Comparison of ENCODE assay signal across 23 cellular contexts in genomic region chr3:41195970-41196369, GRCh38. TPM values are rescaled to one million over a fixed set of nuclear protein-coding genes. Genes with fewer than 3 reads are reported as not detected.
DNase-seq lines count a peak whose midpoint lies in the region; ATAC-seq and TF ChIP-seq lines count a peak whose summit lies in the region.
"Had no signal": no experiment of that assay in that cellular context is flagged by ENCODE, and none has a peak within 500 bp of the region (broad histone marks: within the 10 kb centered on the region; RNA-seq: fewer than 3 reads in every experiment).

No MANE protein-coding gene starts in this region.

- no peak overlapping the region for H2AK5ac ChIP-seq in neuronal stem cell (ENCODE audit: low read depth, low read length)

- ATAC-seq in heart left ventricle, result peak; percentile 23 to 45 (median 39)
- peak; percentile 34 for ATAC-seq in left ventricle myocardium superior
- no peak for ATAC-seq in gastrocnemius medialis
- ATAC-seq: A549; CD8-positive, alpha-beta T cell; GM23338; HepG2 had no signal

- no peak overlapping the region for H3K4me2 ChIP-seq in neuronal stem cell (ENCODE audit: insufficient read depth, low read length, poor library complexity, severe bottlenecking)
- H3K4me2 ChIP-seq: A549, GM23338 had no signal

- H4K8ac ChIP-seq in neuronal stem cell (ENCODE audit: low read depth, low read length), result no peak overlapping the region

- no peak overlapping the region for H3K14ac ChIP-seq in neuronal stem cell (ENCODE audit: low read length)

- H3K27me3 ChIP-seq in heart left ventricle (no peaks in the 10 kb centered on the region), stomach (no peaks in the 10 kb centered on the region), neuronal stem cell (ENCODE audit: control insufficient read depth in 3 of 3, insufficient read depth in 3 of 3, low read depth in 1 of 3, low read length in 3 of 3) (no peaks in the 10 kb centered on the region), gastrocnemius medialis (no peaks in the 10 kb centered on the region)

- H3K4me3 ChIP-seq in heart left ventricle (no peak overlapping the region), stomach (no peak overlapping the region), neuronal stem cell (ENCODE audit: low read length in 2 of 2) (no peak overlapping the region), gastrocnemius medialis (no peak overlapping the region)
- H3K4me3 ChIP-seq: A549, GM23338, SJSA1 had no signal

- no peak overlapping the region for H3K23ac ChIP-seq in neuronal stem cell (ENCODE audit: low read depth, low read length, poor library complexity)

- DNase-seq in heart left ventricle (peak in 4 of 5 donors; percentile 32 to 43 (median 36)), cardiac septum (ENCODE audit: low spot score) (no peak), NCI-H69 (lab: John Stamatoyannopoulos, UW) (peak; percentile 86), left ventricle myocardium superior (peak; percentile 38), stomach (peak; percentile 44), cerebellum (ENCODE audit: low spot score) (no peak), neuronal stem cell (ENCODE audit: low spot score) (no peak), gastrocnemius medialis (no peak)
- DNase-seq: C1 segment of cervical spinal cord; Caco-2; CD8-positive, alpha-beta T cell; H9; Kasumi-1; NCI-H1092 treated with DMSO at 0.1 percent for 48 hours; NCI-H146; NCI-H2029; NCI-H226; NCI-H510A; NCI-H774 had no signal

- intact Hi-C loops in heart left ventricle (cut with DNase I) (loop anchor here (5.0 to 10.0 kb wide), 8 partner anchors 79 to 611 kb away; no protein-coding TSS in a partner anchor), cardiac septum (cut with DNase I) (loop anchor here (5.0 kb wide), 2 partner anchors 79 to 614 kb away; no protein-coding TSS in a partner anchor), left ventricle myocardium superior (cut with micrococcal nuclease) (loop anchor here (10.0 kb wide), 1 partner anchor 611 kb away; no protein-coding TSS in a partner anchor), stomach (cut with DNase I; ENCODE audit: low total_unique reads) (no loop called here), gastrocnemius medialis (cut with DNase I; ENCODE audit: low total_unique reads) (loop anchor here (10.0 kb wide), 2 partner anchors 611 to 741 kb away; partner anchors contain the start of gene RPL14)

- no peak overlapping the region for H2BK12ac ChIP-seq in neuronal stem cell (ENCODE audit: low read length)

- TF ChIP-seq CTCF in heart left ventricle (IDR thresholded peaks at IDR 0.05) (no peak), stomach (IDR thresholded peaks at IDR 0.05) (no peak), gastrocnemius medialis (IDR thresholded peaks at IDR 0.05 in 4 of 5, conservative IDR thresholded peaks at IDR 0.05 in 1 of 5) (no peak)

- H2BK15ac ChIP-seq in neuronal stem cell (ENCODE audit: low read length), result no peak overlapping the region

- H3K4me1 ChIP-seq in heart left ventricle (peaks cover 0 to 9% (median under 1%) of the 10 kb centered on the region in 12 donors), stomach (peaks cover 0 to 11% (median 5%) of the 10 kb centered on the region in 4 donors), neuronal stem cell (ENCODE audit: control insufficient read depth in 2 of 2, insufficient read depth in 1 of 2, low read depth in 1 of 2, low read length in 2 of 2) (peaks cover 4 to 8% of the 10 kb centered on the region in 2 donors), gastrocnemius medialis (peaks cover 2 to 7% of the 10 kb centered on the region in 2 donors)
- H3K4me1 ChIP-seq: A549 had no signal

- no peak for TF ChIP-seq POLR2A in heart left ventricle (IDR thresholded peaks at IDR 0.05)
- TF ChIP-seq POLR2A in stomach (IDR thresholded peaks at IDR 0.05), result no peak
- TF ChIP-seq POLR2A in gastrocnemius medialis (IDR thresholded peaks at IDR 0.05), result no peak

- no peak overlapping the region for H3K4ac ChIP-seq in neuronal stem cell (ENCODE audit: low read length)

- WGBS in heart left ventricle, 4 donors, result 53 to 77% (median 69%) methylated on average over 7 of the region's 7 CpGs
- 27 to 73% (median 57%) methylated on average over 7 of the region's 7 CpGs for WGBS in stomach, 5 donors
- no CpG with 5 or more reads among the region's 7 CpGs for WGBS in neuronal stem cell (ENCODE audit: extremely low coverage in 2 of 2, insufficient read length in 2 of 2, insufficient replicate concordance in 1 of 2), 2 donors

- in situ Hi-C loops in gastrocnemius medialis (cut with MboI; ENCODE audit: low sequenced_read_pairs in 4 of 4), result loop anchor here in 1 of 4 donors (25.0 kb wide), 1 partner anchor 884 kb away; the partner anchor contains the start of gene EIF1B

- H4K91ac ChIP-seq in neuronal stem cell (ENCODE audit: low read depth, low read length, poor library complexity), result no peak overlapping the region

- H3K36me3 ChIP-seq in heart left ventricle, result no peaks in the 10 kb centered on the region
- no peaks in the 10 kb centered on the region for H3K36me3 ChIP-seq in stomach
- H3K36me3 ChIP-seq in neuronal stem cell (replicated peaks in 1 of 2; ENCODE audit: control insufficient read depth in 2 of 2, insufficient read depth in 2 of 2, low read length in 2 of 2), result no peaks in the 10 kb centered on the region
- no peaks in the 10 kb centered on the region for H3K36me3 ChIP-seq in gastrocnemius medialis

- H3K9me3 ChIP-seq in heart left ventricle (no peaks in the 10 kb centered on the region), stomach (no peaks in the 10 kb centered on the region), neuronal stem cell (replicated peaks in 1 of 2; ENCODE audit: control insufficient read depth in 2 of 2, insufficient read depth in 1 of 2, low read depth in 1 of 2, low read length in 2 of 2) (no peaks in the 10 kb centered on the region), gastrocnemius medialis (no peaks in the 10 kb centered on the region)
- H3K9me3 ChIP-seq: A549, Caco-2, SJSA1 had no signal

- peaks cover 3% of the 10 kb centered on the region for H3K79me1 ChIP-seq in neuronal stem cell (ENCODE audit: low read depth, low read length)

- no peak overlapping the region for H2AFZ ChIP-seq in neuronal stem cell (ENCODE audit: low read length)
- H2AFZ ChIP-seq: GM23338 had no signal

- H3K9ac ChIP-seq in neuronal stem cell (ENCODE audit: low read depth, low read length, poor library complexity), result no peak overlapping the region

- H2BK120ac ChIP-seq in neuronal stem cell (ENCODE audit: low read depth, low read length), result no peak overlapping the region

- no peak for TF ChIP-seq EP300 in stomach (IDR thresholded peaks at IDR 0.05)

- H2BK5ac ChIP-seq in neuronal stem cell (ENCODE audit: low read length), result no peak overlapping the region

- H3K27ac ChIP-seq in heart left ventricle, result peak overlapping the region in 2 of 12 donors; percentile 6 to 14
- H3K27ac ChIP-seq in stomach, result no peak overlapping the region
- no peak overlapping the region for H3K27ac ChIP-seq in neuronal stem cell (replicated peaks; ENCODE audit: low read length)
- no peak overlapping the region for H3K27ac ChIP-seq in gastrocnemius medialis
- H3K27ac ChIP-seq: A549, SJSA1 had no signal

- H3K18ac ChIP-seq in neuronal stem cell (ENCODE audit: low read length), result no peak overlapping the region

RNA-seq across cellular contexts. Expression of gene CTNNB1, which starts 3.3 kb away (rescaled TPM):
- total RNA-seq in heart left ventricle (100 to 1,000 TPM; 145 to 301 (median 208) TPM), cardiac septum (171 TPM), left ventricle myocardium superior (145 TPM), stomach (100 to 1,000 TPM; 102 to 658 (median 340) TPM), cerebellum (906 TPM), gastrocnemius medialis (100 to 1,000 TPM; 114 to 157 (median 150) TPM)
- polyA plus RNA-seq in heart left ventricle (100 to 1,000 TPM in 1 of 2 donors, 10 to 100 TPM in 1; 25.6 to 216 TPM), stomach (100 to 1,000 TPM in 2 of 3 donors, 10 to 100 TPM in 1; 65.7 to 145 (median 139) TPM)
- polyA plus RNA-seq in neuronal stem cell (2013, experiment 1 of 2), result 337 TPM
- 331 TPM for polyA plus RNA-seq in neuronal stem cell (2013, experiment 2 of 2)

Comparison
In these comparisons a context has a peak if more than half of its experiments do, and no peak if none do; other contexts are left out.
1. DNase-seq: peak in heart left ventricle (4 of 5), NCI-H69 (single experiment), left ventricle myocardium superior (single experiment) and stomach (single experiment); none in cardiac septum (single experiment), cerebellum (single experiment), neuronal stem cell (single experiment) and gastrocnemius medialis (0 of 2).
2. ATAC-seq: peak in heart left ventricle (4 of 4) and left ventricle myocardium superior (single experiment); none in gastrocnemius medialis (0 of 2).